Comparison of ENCODE assay signal across 22 cellular contexts in the genomic region with DNA sequence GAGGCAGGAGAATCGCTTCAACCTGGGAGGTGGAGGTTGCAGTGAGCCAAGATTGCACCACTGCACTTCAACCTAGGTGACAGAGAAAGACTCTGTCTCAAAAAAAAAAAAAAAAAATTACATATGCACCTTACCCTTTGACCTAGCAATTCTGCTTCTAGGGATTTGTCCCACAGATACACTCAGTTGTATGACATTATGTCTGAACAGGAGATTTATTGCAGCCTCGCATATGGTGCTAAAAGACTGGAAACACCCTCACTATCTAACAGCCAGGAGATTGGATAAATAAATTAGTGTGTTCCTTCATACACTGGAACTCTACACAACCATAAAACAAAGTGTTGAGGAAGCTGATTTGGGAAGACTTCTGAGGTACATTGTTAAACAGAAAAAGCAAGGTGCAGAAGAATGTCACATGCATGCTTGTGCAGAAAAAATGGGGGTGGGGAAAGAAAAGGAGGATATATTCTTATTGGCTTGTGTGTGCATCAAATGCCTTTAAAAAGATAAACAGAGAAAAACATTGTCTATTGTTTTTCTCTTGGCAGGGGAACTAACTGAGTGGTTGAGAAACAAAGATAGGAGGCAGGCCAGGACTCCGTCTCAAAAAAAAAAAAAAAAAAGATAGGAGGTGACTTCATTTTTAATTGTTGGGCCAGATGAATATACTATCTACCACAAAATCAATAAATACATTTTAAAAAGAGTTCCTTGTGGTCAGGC. TPM values are rescaled to one million over a fixed set of nuclear protein-coding genes. Genes with fewer than 3 reads are reported as not detected.
DNase-seq lines count a peak whose midpoint lies in the region; ATAC-seq and TF ChIP-seq lines count a peak whose summit lies in the region.
"Had no signal": no experiment of that assay in that cellular context is flagged by ENCODE, and none has a peak within 500 bp of the region (broad histone marks: within the 10 kb centered on the region; RNA-seq: fewer than 3 reads in every experiment).

No MANE protein-coding gene starts in this region.

- no peaks in the 10 kb centered on the region for H3K27me3 Mint-ChIP-seq in CD4-positive, CD25-positive, alpha-beta regulatory T cell
- H3K27me3 Mint-ChIP-seq in endothelial cell (ENCODE audit: unreplicated experiment) = no peaks in the 10 kb centered on the region
- H3K27me3 Mint-ChIP-seq: activated naive CD8-positive, alpha-beta T cell; natural killer cell treated with Interleukin-12 subunit alpha and Interleukin-12 subunit beta and Interleukin-15 and Interleukin-18, amount 100 ng/mL, for 72 hours had no signal

- intact Hi-C loops in mucosa of descending colon (cut with DNase I, micrococcal nuclease) = no loop called here

- no peak for DNase-seq in CD4-positive, CD25-positive, alpha-beta regulatory T cell
- DNase-seq in NCI-H69 (lab: John Stamatoyannopoulos, UW) (peak; percentile 16), endothelial cell (ENCODE audit: low spot score) (no peak), mucosa of descending colon (no peak), C1 segment of cervical spinal cord (lab: John Stamatoyannopoulos, UW) (no peak)
- no peak for DNase-seq in activated CD4-positive, alpha-beta T cell treated with anti-CD3 and anti-CD28 coated beads, Interleukin-2, amount 50 U/mL, for 48 hours
- DNase-seq: AML-193; brain microvascular endothelial cell; COR-L47; DND-41; NCI-H1048; NCI-H2029; NCI-H446 treated with DMSO at 0.1 percent for 48 hours; NK-92 treated with Interleukin-12 subunit alpha and Interleukin-12 subunit beta, amount 100 ng/mL, for 24 hours; stimulated activated naive CD4-positive, alpha-beta T cell treated with Interleukin-2 at 50 U/mL for 16 hours; trophoblast cell had no signal

- TF ChIP-seq CTCF in endothelial cell (IDR thresholded peaks at IDR 0.05; ENCODE audit: unreplicated experiment) (no peak), mucosa of descending colon (IDR thresholded peaks at IDR 0.05) (no peak)

- peaks cover 0 to 10% (median 0%) of the 10 kb centered on the region in 4 donors for H3K4me1 Mint-ChIP-seq in CD4-positive, CD25-positive, alpha-beta regulatory T cell
- peaks cover 40% of the 10 kb centered on the region for H3K4me1 Mint-ChIP-seq in endothelial cell (ENCODE audit: unreplicated experiment)

- H3K36me3 Mint-ChIP-seq in CD4-positive, CD25-positive, alpha-beta regulatory T cell = peaks cover 5% of the 10 kb centered on the region
- H3K36me3 Mint-ChIP-seq in endothelial cell (ENCODE audit: low read depth, unreplicated experiment) = peaks cover 4% of the 10 kb centered on the region
- H3K36me3 Mint-ChIP-seq: natural killer cell treated with Interleukin-12 subunit alpha and Interleukin-12 subunit beta and Interleukin-15 and Interleukin-18, amount 100 ng/mL, for 72 hours had no signal

- no peaks in the 10 kb centered on the region for H3K36me3 ChIP-seq in CD4-positive, CD25-positive, alpha-beta regulatory T cell (ENCODE audit: control insufficient read depth, insufficient read depth, low read length)
- no peaks in the 10 kb centered on the region for H3K36me3 ChIP-seq in mucosa of descending colon (ENCODE audit: low read depth)
- H3K36me3 ChIP-seq: brain microvascular endothelial cell, prostate gland had no signal

- peaks cover 0 to 2% (median 0%) of the 10 kb centered on the region in 7 donors for H3K9me3 Mint-ChIP-seq in CD4-positive, CD25-positive, alpha-beta regulatory T cell
- H3K9me3 Mint-ChIP-seq in endothelial cell (ENCODE audit: unreplicated experiment) = no peaks in the 10 kb centered on the region
- H3K9me3 Mint-ChIP-seq: natural killer cell treated with Interleukin-12 subunit alpha and Interleukin-12 subunit beta and Interleukin-15 and Interleukin-18, amount 100 ng/mL, for 72 hours had no signal

- no peak overlapping the region for H3K4me3 ChIP-seq in CD4-positive, CD25-positive, alpha-beta regulatory T cell (ENCODE audit: low read depth, low read length)
- no peak overlapping the region for H3K4me3 ChIP-seq in mucosa of descending colon
- H3K4me3 ChIP-seq: coronary artery, prostate gland had no signal

- H3K4me3 Mint-ChIP-seq in CD4-positive, CD25-positive, alpha-beta regulatory T cell = no peak overlapping the region
- H3K4me3 Mint-ChIP-seq in endothelial cell (ENCODE audit: unreplicated experiment) = no peak overlapping the region
- H3K4me3 Mint-ChIP-seq: activated naive CD8-positive, alpha-beta T cell; natural killer cell treated with Interleukin-12 subunit alpha and Interleukin-12 subunit beta and Interleukin-15 and Interleukin-18, amount 100 ng/mL, for 72 hours had no signal

- no peaks in the 10 kb centered on the region for H3K9me3 ChIP-seq in CD4-positive, CD25-positive, alpha-beta regulatory T cell (ENCODE audit: control insufficient read depth in 2 of 2, low read length in 2 of 2)
- no peaks in the 10 kb centered on the region for H3K9me3 ChIP-seq in mucosa of descending colon
- H3K9me3 ChIP-seq: prostate gland had no signal

- no peak overlapping the region for H3K27ac ChIP-seq in CD4-positive, CD25-positive, alpha-beta regulatory T cell (ENCODE audit: insufficient read depth, low read length, poor library complexity, severe bottlenecking)
- H3K27ac ChIP-seq: brain microvascular endothelial cell, coronary artery, prostate gland had no signal

- H3K27me3 ChIP-seq in CD4-positive, CD25-positive, alpha-beta regulatory T cell (ENCODE audit: control insufficient read depth, insufficient read depth, low read length) = no peaks in the 10 kb centered on the region
- H3K27me3 ChIP-seq: brain microvascular endothelial cell had no signal

- peak overlapping the region in 2 of 3 donors; percentile 13 to 26 for H3K27ac Mint-ChIP-seq in CD4-positive, CD25-positive, alpha-beta regulatory T cell
- H3K27ac Mint-ChIP-seq in endothelial cell (ENCODE audit: unreplicated experiment) = peak overlapping the region; percentile 1
- H3K27ac Mint-ChIP-seq: activated naive CD8-positive, alpha-beta T cell; natural killer cell treated with Interleukin-12 subunit alpha and Interleukin-12 subunit beta and Interleukin-15 and Interleukin-18, amount 100 ng/mL, for 72 hours had no signal

- no peaks in the 10 kb centered on the region for H3K4me1 ChIP-seq in CD4-positive, CD25-positive, alpha-beta regulatory T cell (ENCODE audit: control insufficient read depth, insufficient read depth, low read length, poor library complexity, severe bottlenecking)
- H3K4me1 ChIP-seq in mucosa of descending colon (ENCODE audit: low read depth) = no peaks in the 10 kb centered on the region
- H3K4me1 ChIP-seq: prostate gland had no signal

- no peak for ATAC-seq in CD4-positive, CD25-positive, alpha-beta regulatory T cell (ENCODE audit: low read depth in 2 of 2)
- ATAC-seq in mucosa of descending colon = peak; percentile 93
- ATAC-seq in HG03159 (IDR thresholded peaks at IDR 0.05; ENCODE audit: unreplicated experiment) = no peak
- no peak for ATAC-seq in GM21717 (IDR thresholded peaks at IDR 0.05; ENCODE audit: unreplicated experiment)
- ATAC-seq: natural killer cell treated with Interleukin-12 subunit alpha and Interleukin-12 subunit beta and Interleukin-15 and Interleukin-18, amount 100 ng/mL, for 72 hours had no signal

RNA-seq across cellular contexts. Expression of gene PPCDC, which starts 30.9 kb away (rescaled TPM):
- total RNA-seq in CD4-positive, CD25-positive, alpha-beta regulatory T cell = 11.0 TPM
- 10 to 100 TPM; 12.3 to 15.5 (median 12.8) TPM for polyA plus RNA-seq in CD4-positive, CD25-positive, alpha-beta regulatory T cell
- total RNA-seq in endothelial cell (ENCODE audit: unreplicated experiment) (25.0 TPM), mucosa of descending colon (10 to 100 TPM; 12.4 to 18.9 (median 18.2) TPM)

RNA-seq across cellular contexts. Expression of gene SCAMP5, which starts 59.0 kb away (rescaled TPM):
- total RNA-seq in CD4-positive, CD25-positive, alpha-beta regulatory T cell = 1.3 TPM
- polyA plus RNA-seq in CD4-positive, CD25-positive, alpha-beta regulatory T cell = under 1 TPM in 2 of 4 donors, not detected in 2; 0.20 to 0.25 TPM
- total RNA-seq in endothelial cell (ENCODE audit: unreplicated experiment) (132 TPM), mucosa of descending colon (10 to 100 TPM in 1 of 3 donors, 1 to 10 TPM in 2; 7.3 to 10.8 (median 7.4) TPM)

Comparison
In these comparisons a context has a peak if more than half of its experiments do, and no peak if none do; other contexts are left out.
1. RNA of gene SCAMP5, which starts 59.0 kb away (total RNA-seq): 132 TPM in endothelial cell (single experiment); 7.3 to 10.8 TPM in mucosa of descending colon and 1.3 TPM in CD4-positive, CD25-positive, alpha-beta regulatory T cell (single experiment); every median in the first group is over 10 times any median in the second.